8 cellular contexts compared by ENCODE assay signal in the genomic region with DNA sequence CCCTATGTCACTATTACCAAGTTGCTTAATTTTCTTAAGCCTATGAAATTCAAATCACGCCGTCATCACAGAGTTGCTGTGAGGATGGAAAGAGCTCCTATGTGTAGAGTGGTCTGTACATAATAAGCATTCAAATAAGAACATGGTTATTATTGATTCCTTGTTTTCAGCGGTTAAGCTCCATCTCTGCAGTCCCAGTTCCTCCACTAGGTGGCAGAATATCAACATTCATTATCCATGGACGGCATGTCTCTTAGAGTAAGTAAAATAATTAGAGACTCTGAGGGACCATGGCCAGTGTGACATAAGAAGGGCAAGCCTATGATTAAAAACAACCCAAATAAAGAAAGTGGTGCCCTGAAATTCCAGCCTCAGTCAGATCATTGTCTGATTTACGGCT.
DNase-seq lines count a peak whose midpoint lies in the region; ATAC-seq and TF ChIP-seq lines count a peak whose summit lies in the region.

No MANE protein-coding gene starts in this region.

- H3K36me3 ChIP-seq in cardiac muscle cell (no peaks in the 10 kb centered on the region), KMS-11 (ENCODE audit: insufficient read depth) (no peaks in the 10 kb centered on the region), Peyer's patch (no peaks in the 10 kb centered on the region), lower lobe of right lung (no peaks in the 10 kb centered on the region), tibial nerve (no peaks in the 10 kb centered on the region)

- H3K4me1 ChIP-seq in cardiac muscle cell (ENCODE audit: low read depth) (no peaks in the 10 kb centered on the region), KMS-11 (ENCODE audit: low read depth, poor library complexity, severe bottlenecking) (no peaks in the 10 kb centered on the region), Peyer's patch (no peaks in the 10 kb centered on the region), lower lobe of right lung (no peaks in the 10 kb centered on the region), tibial nerve (no peaks in the 10 kb centered on the region)

- H4K20me1 ChIP-seq in KMS-11 (ENCODE audit: insufficient read depth), result no peaks in the 10 kb centered on the region

- WGBS in tibial nerve, 2 donors, result 14 to 16% methylated on average over 5 of the region's 5 CpGs

- H3K27ac ChIP-seq in cardiac muscle cell, result no peak overlapping the region
- H3K27ac ChIP-seq in KMS-11, result no peak overlapping the region
- H3K27ac ChIP-seq in Peyer's patch, result no peak overlapping the region
- H3K27ac ChIP-seq in lower lobe of right lung, result no peak overlapping the region
- no peak overlapping the region for H3K27ac ChIP-seq in tibial nerve

- no peak overlapping the region for H3K4me2 ChIP-seq in KMS-11

- TF ChIP-seq POLR2A in Peyer's patch (IDR thresholded peaks at IDR 0.05) (no peak), tibial nerve (IDR thresholded peaks at IDR 0.05) (no peak)

- DNase-seq in cardiac muscle cell (ENCODE audit: low read depth in 1 of 2, low spot score in 1 of 2), result peak; percentile 57 to 70
- DNase-seq in cardiac septum (ENCODE audit: low spot score), result no peak
- DNase-seq in Peyer's patch, result peak in 1 of 3 donors; percentile 62
- peak; percentile 67 for DNase-seq in choroid plexus epithelial cell (ENCODE audit: low read depth)
- no peak for DNase-seq in lower lobe of right lung
- DNase-seq in tibial nerve (ENCODE audit: low spot score in 2 of 2), result peak; percentile 13 to 76

- peak in 1 of 2 donors; percentile 65 for ATAC-seq in lower lobe of right lung
- no peak for ATAC-seq in HG03025 (IDR thresholded peaks at IDR 0.05; ENCODE audit: low FRiP score, unreplicated experiment)

- no peaks in the 10 kb centered on the region for H3K79me2 ChIP-seq in KMS-11 (ENCODE audit: insufficient read depth, low read depth)

- H3K4me3 ChIP-seq in cardiac muscle cell (no peak overlapping the region), KMS-11 (IDR thresholded peaks at IDR 0.05; ENCODE audit: insufficient read depth, low read depth, low read length) (no peak overlapping the region), Peyer's patch (no peak overlapping the region), choroid plexus epithelial cell (ENCODE audit: low read depth, low read length) (no peak overlapping the region), lower lobe of right lung (no peak overlapping the region), tibial nerve (no peak overlapping the region)

- TF ChIP-seq CTCF in cardiac muscle cell (IDR thresholded peaks at IDR 0.05; ENCODE audit: low read depth, low read length) (peak; percentile 65), KMS-11 (conservative IDR thresholded peaks at IDR 0.05; ENCODE audit: low read depth, low read length) (peak; percentile 83), Peyer's patch (IDR thresholded peaks at IDR 0.05) (peak in 5 of 6 experiments; percentile 54 to 78 (median 68)), choroid plexus epithelial cell (conservative IDR thresholded peaks at IDR 0.05; ENCODE audit: low read depth, low read length) (peak; percentile 68), lower lobe of right lung (IDR thresholded peaks at IDR 0.05) (peak; percentile 68), tibial nerve (IDR thresholded peaks at IDR 0.05) (peak; percentile 37 to 80 (median 67))

- no peak for TF ChIP-seq EP300 in tibial nerve (IDR thresholded peaks at IDR 0.05)

- H3K27me3 ChIP-seq in cardiac muscle cell (no peaks in the 10 kb centered on the region), KMS-11 (ENCODE audit: insufficient read depth, low read depth) (no peaks in the 10 kb centered on the region), Peyer's patch (no peaks in the 10 kb centered on the region), lower lobe of right lung (ENCODE audit: low read depth) (no peaks in the 10 kb centered on the region), tibial nerve (no peaks in the 10 kb centered on the region)

- intact Hi-C loops in cardiac septum (cut with DNase I), result loop anchor here (2.0 to 5.0 kb wide), 2 partner anchors 350 to 448 kb away; no protein-coding TSS in a partner anchor
- intact Hi-C loops in lower lobe of right lung (cut with DNase I), result no loop called here

- H2AFZ ChIP-seq in KMS-11 (ENCODE audit: low read depth), result no peak overlapping the region

- H3K9me3 ChIP-seq in cardiac muscle cell (ENCODE audit: low read depth) (no peaks in the 10 kb centered on the region), Peyer's patch (no peaks in the 10 kb centered on the region), lower lobe of right lung (no peaks in the 10 kb centered on the region), tibial nerve (no peaks in the 10 kb centered on the region)

- no peak overlapping the region for H3K9ac ChIP-seq in KMS-11

Comparison
In these comparisons a context has a peak if more than half of its experiments do, and no peak if none do; other contexts are left out.
1. DNase-seq: peak in cardiac muscle cell (2 of 2), choroid plexus epithelial cell (single experiment) and tibial nerve (2 of 2); none in cardiac septum (single experiment) and lower lobe of right lung (single experiment).
2. Peak in every context shown above with its lines, with median percentiles within 50 percentile points of each other: CTCF ChIP-seq.